ENCODE assay signal across 24 cellular contexts in the genomic region with DNA sequence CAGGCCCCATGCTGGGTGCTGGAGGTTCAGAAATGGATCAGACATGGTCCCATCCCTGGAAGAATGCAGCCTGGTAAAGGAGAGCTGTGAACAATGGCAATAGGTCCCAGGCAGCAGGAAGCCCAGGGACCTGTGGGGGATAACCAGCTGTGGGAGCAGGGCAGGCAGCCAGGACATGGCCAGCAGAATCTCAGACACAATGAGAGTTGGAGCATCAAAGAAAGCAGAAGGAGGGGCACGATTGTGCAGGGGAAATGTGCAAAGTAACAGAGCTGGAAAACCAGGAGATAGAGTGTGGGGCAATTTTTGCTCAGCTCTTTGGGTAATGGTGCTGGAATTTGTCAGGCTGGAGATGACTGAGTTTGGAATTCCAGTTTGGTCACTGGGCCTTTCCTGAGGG. TPM values are rescaled to one million over a fixed set of nuclear protein-coding genes. Genes with fewer than 3 reads are reported as not detected.
A peak's percentile ranks its signal among the peaks of the same experiment; 100 is the strongest.
DNase-seq lines count a peak whose midpoint lies in the region; ATAC-seq and TF ChIP-seq lines count a peak whose summit lies in the region.
"Had no signal": no experiment of that assay in that cellular context is flagged by ENCODE, and none has a peak within 500 bp of the region (broad histone marks: within the 10 kb centered on the region; RNA-seq: fewer than 3 reads in every experiment).

No MANE protein-coding gene starts in this region.

- CTCF ChIA-PET in SK-N-SH (lab: Yijun Ruan, JAX) = no interaction called here

- H3K27ac ChIP-seq in SK-N-SH (ENCODE audit: low read depth in 2 of 2, low read length in 1 of 2) (no peak overlapping the region), H9 (ENCODE audit: insufficient read length, low read depth, low read length) (no peak overlapping the region)

- H3K4me2 ChIP-seq in SK-N-SH (no peak overlapping the region), H9 (ENCODE audit: insufficient read depth, insufficient read length, low read length) (no peak overlapping the region)

- 9% methylated on average over 1 of the region's 1 CpG for WGBS in SK-N-SH (ENCODE audit: low lambda C conversion rate)
- WGBS in H9 (ENCODE audit: extremely low coverage, insufficient read length, low lambda C conversion rate) = no CpG with 5 or more reads among the region's 1 CpG

- no peak overlapping the region for H2BK5ac ChIP-seq in H9 (ENCODE audit: insufficient read length, low read length)

- H3K79me1 ChIP-seq in H9 (ENCODE audit: insufficient read depth, low read depth, low read length, poor library complexity, severe bottlenecking) = no peaks in the 10 kb centered on the region

- H2BK15ac ChIP-seq in H9 (ENCODE audit: low read depth, low read length) = no peak overlapping the region

- H3K23me2 ChIP-seq in H9 (ENCODE audit: insufficient read length, low read depth, low read length, poor library complexity, severe bottlenecking) = no peaks in the 10 kb centered on the region

- H2BK120ac ChIP-seq in H9 (ENCODE audit: low read depth, low read length, poor library complexity, severe bottlenecking) = no peak overlapping the region

- ATAC-seq in SK-N-SH treated with all-trans-retinoic acid at 6 μM for 48 hours = no peak
- no peak for ATAC-seq in activated T-cell treated with anti-CD3 and anti-CD28 coated beads, Interleukin-2, amount 50 U/mL, for 72 hours (replicated peaks in 1 of 2)
- ATAC-seq: HCT116 had no signal

- H2AK5ac ChIP-seq in H9 (ENCODE audit: insufficient read length, low read length) = no peak overlapping the region

- no peak overlapping the region for H4K91ac ChIP-seq in H9 (ENCODE audit: insufficient read length, low read depth, low read length)

- DNase-seq in SK-N-SH = peak; percentile 17
- no peak for DNase-seq in H9
- DNase-seq in kidney tubule cell (ENCODE audit: low spot score) = peak; percentile 22
- DNase-seq in renal cortical epithelial cell (ENCODE audit: low read depth) = peak; percentile 47
- no peak for DNase-seq in DMS153 (lab: John Stamatoyannopoulos, UW)
- DNase-seq in middle frontal gyrus (ENCODE audit: extremely low spot score, low spot score) = no peak
- DNase-seq in activated T-cell treated with anti-CD3 and anti-CD28 coated beads, Interleukin-2, amount 50 U/mL, for 72 hours = no peak
- DNase-seq: C1 segment of cervical spinal cord; CD4-positive, alpha-beta memory T cell; COR-L47; EL; GDM1; NCI-H1048; NCI-H1417; NCI-H1694; NCI-H2081; NCI-H526 treated with DMSO at 0.1 percent for 48 hours had no signal

- H3K9me2 ChIP-seq in SK-N-SH = no peaks in the 10 kb centered on the region

- no peaks in the 10 kb centered on the region; the same call in 1 of the 2 replicates for H3K27me3 Mint-ChIP-seq in H9 (ENCODE audit: low read depth)
- peaks cover 11% of the 10 kb centered on the region for H3K27me3 Mint-ChIP-seq in activated T-cell treated with anti-CD3 and anti-CD28 coated beads, Interleukin-2, amount 50 U/mL, for 72 hours (ENCODE audit: low read depth)

- H3K4me1 ChIP-seq in SK-N-SH (ENCODE audit: control insufficient read depth in 1 of 2, insufficient read depth in 2 of 2, low read depth in 1 of 2, low read length in 1 of 2) = peaks cover 0 to 11% of the 10 kb centered on the region in 2 experiments; a peak in 2 of 4 replicates
- H3K4me1 ChIP-seq in H9 (ENCODE audit: insufficient read depth, low read length) = no peaks in the 10 kb centered on the region

- no peak overlapping the region for H3K4me3 ChIP-seq in SK-N-SH (ENCODE audit: low read depth in 2 of 2, low read length in 1 of 2)

- POLR2A ChIA-PET in SK-N-SH (lab: Yijun Ruan, JAX) = no interaction called here

- TF ChIP-seq CTCF in SK-N-SH (IDR thresholded peaks at IDR 0.05) (no peak), H9 (conservative IDR thresholded peaks at IDR 0.05) (no peak)

- no peak overlapping the region for H3K23ac ChIP-seq in H9 (ENCODE audit: insufficient read length, low read depth, low read length)

- H3K27ac Mint-ChIP-seq in H9 = peak overlapping the region in 2 of 3 experiments; percentile 50 to 53; a peak in 2 of 7 replicates
- H3K27ac Mint-ChIP-seq in activated T-cell treated with anti-CD3 and anti-CD28 coated beads, Interleukin-2, amount 50 U/mL, for 72 hours = no peak overlapping the region
- H3K27ac Mint-ChIP-seq: CD4-positive, alpha-beta memory T cell had no signal

- H3K79me2 ChIP-seq in SK-N-SH (ENCODE audit: insufficient read depth) = no peaks in the 10 kb centered on the region
- no peaks in the 10 kb centered on the region for H3K79me2 ChIP-seq in H9 (ENCODE audit: insufficient read depth, low read length)

- H3K36me3 ChIP-seq in SK-N-SH (replicated peaks in 1 of 2; ENCODE audit: control insufficient read depth in 1 of 2, insufficient read depth in 2 of 2, low read length in 1 of 2) = no peaks in the 10 kb centered on the region

- no peaks in the 10 kb centered on the region; a peak in 1 of 5 replicates for H3K9me3 Mint-ChIP-seq in H9
- no peaks in the 10 kb centered on the region for H3K9me3 Mint-ChIP-seq in activated T-cell treated with anti-CD3 and anti-CD28 coated beads, Interleukin-2, amount 50 U/mL, for 72 hours
- H3K9me3 Mint-ChIP-seq: CD4-positive, alpha-beta memory T cell had no signal

- no peaks in the 10 kb centered on the region for H4K20me1 ChIP-seq in SK-N-SH (ENCODE audit: insufficient read depth)
- no peaks in the 10 kb centered on the region for H4K20me1 ChIP-seq in H9 (ENCODE audit: control insufficient read depth, insufficient read depth, insufficient read length)

- no peak overlapping the region for H3K14ac ChIP-seq in H9 (ENCODE audit: insufficient read depth, low read length)

- no peak for TF ChIP-seq RAD21 in SK-N-SH (IDR thresholded peaks at IDR 0.05; ENCODE audit: low read length)

- no peak overlapping the region for H2BK20ac ChIP-seq in H9 (ENCODE audit: low read depth, low read length, poor library complexity, severe bottlenecking)

- H3T11ph ChIP-seq in H9 (ENCODE audit: low read length) = no peak overlapping the region

- no peak overlapping the region for H4K8ac ChIP-seq in H9 (replicated peaks; ENCODE audit: insufficient read length, low read depth, low read length)

- H2AFZ ChIP-seq in SK-N-SH (ENCODE audit: low read depth) (no peak overlapping the region), H9 (ENCODE audit: low read length) (no peak overlapping the region)

- H4K5ac ChIP-seq in H9 (ENCODE audit: insufficient read length, low read depth, low read length) = no peak overlapping the region

- H3K4me3 Mint-ChIP-seq in H9 = no peak overlapping the region
- no peak overlapping the region for H3K4me3 Mint-ChIP-seq in activated T-cell treated with anti-CD3 and anti-CD28 coated beads, Interleukin-2, amount 50 U/mL, for 72 hours
- H3K4me3 Mint-ChIP-seq: CD4-positive, alpha-beta memory T cell had no signal

- no peak overlapping the region for H3K18ac ChIP-seq in H9 (ENCODE audit: insufficient read length, low read depth, low read length)

- no peak overlapping the region for H3K56ac ChIP-seq in H9 (ENCODE audit: insufficient read length, low read depth, low read length)

- no peak overlapping the region for H3K9ac ChIP-seq in SK-N-SH
- no peak overlapping the region for H3K9ac ChIP-seq in H9 (ENCODE audit: extremely low read depth, insufficient read length, low read length)

- TF ChIP-seq EP300 in SK-N-SH (IDR thresholded peaks at IDR 0.05; ENCODE audit: borderline replicate concordance in 1 of 2, low read depth in 1 of 2, low read length in 1 of 2) = no peak

- H3K4me1 Mint-ChIP-seq in H9 = peaks cover 30 to 33% of the 10 kb centered on the region in 2 experiments
- H3K4me1 Mint-ChIP-seq in activated T-cell treated with anti-CD3 and anti-CD28 coated beads, Interleukin-2, amount 50 U/mL, for 72 hours (ENCODE audit: low read depth) = no peaks in the 10 kb centered on the region
- H3K4me1 Mint-ChIP-seq: CD4-positive, alpha-beta memory T cell had no signal

- H3K36me3 Mint-ChIP-seq in H9 (ENCODE audit: insufficient read depth in 1 of 3, low read depth in 3 of 3) = no peaks in the 10 kb centered on the region
- H3K36me3 Mint-ChIP-seq in activated T-cell treated with anti-CD3 and anti-CD28 coated beads, Interleukin-2, amount 50 U/mL, for 72 hours (ENCODE audit: insufficient read depth in 2 of 2) = no peaks in the 10 kb centered on the region
- H3K36me3 Mint-ChIP-seq: CD4-positive, alpha-beta memory T cell had no signal

- no peaks in the 10 kb centered on the region for H3K27me3 ChIP-seq in SK-N-SH (ENCODE audit: insufficient read depth)
- no peaks in the 10 kb centered on the region; the same call in 1 of the 2 replicates for H3K27me3 ChIP-seq in H9 (ENCODE audit: insufficient read depth, low read length)

- H3K9me3 ChIP-seq in SK-N-SH = no peaks in the 10 kb centered on the region
- H3K9me3 ChIP-seq in H9 (ENCODE audit: control insufficient read depth, low read depth, low read length) = no peaks in the 10 kb centered on the region

- H3F3A ChIP-seq in SK-N-SH (replicated peaks; ENCODE audit: insufficient read depth) = no peaks in the 10 kb centered on the region

- no peak overlapping the region for H2BK12ac ChIP-seq in H9 (ENCODE audit: insufficient read length, low read depth, low read length)

- H3K4ac ChIP-seq in H9 (ENCODE audit: low read depth, low read length) = no peak overlapping the region

TF ChIP-seq in SK-N-SH, 30 proteins besides CTCF, POLR2A, EP300 and RAD21 (continues in another document):
- TF ChIP-seq SIN3A (IDR thresholded peaks at IDR 0.05; ENCODE audit: borderline replicate concordance, low read depth, low read length) (no peak), NFIC (IDR thresholded peaks at IDR 0.05; ENCODE audit: borderline replicate concordance) (no peak), GATA2 (CRISPR knock-in tag; IDR thresholded peaks at IDR 0.05) (no peak), EZH2phosphoT487 (IDR thresholded peaks at IDR 0.05; ENCODE audit: borderline replicate concordance, low read depth) (no peak), FOXM1 (IDR thresholded peaks at IDR 0.05; ENCODE audit: low read depth) (no peak), RFX5 (IDR thresholded peaks at IDR 0.05; ENCODE audit: low read length) (no peak), ELF1 (IDR thresholded peaks at IDR 0.05) (no peak)

TF ChIP-seq in SK-N-SH treated with all-trans-retinoic acid at 6 μM for 48 hours, 23 proteins besides CTCF, POLR2A, EP300 and RAD21 (continues in another document):
- no peak for TF ChIP-seq ZC3H10 (CRISPR knock-in tag; IDR thresholded peaks at IDR 0.05)
- no peak for TF ChIP-seq TCF4 (CRISPR knock-in tag; IDR thresholded peaks at IDR 0.05; ENCODE audit: borderline replicate concordance)
- TF ChIP-seq ZNF565 (CRISPR knock-in tag; conservative IDR thresholded peaks at IDR 0.05; ENCODE audit: low read depth) = no peak
- no peak for TF ChIP-seq CSDC2 (CRISPR knock-in tag; IDR thresholded peaks at IDR 0.05)
- TF ChIP-seq RARB (CRISPR knock-in tag; IDR thresholded peaks at IDR 0.05) = no peak
- TF ChIP-seq PPARA (CRISPR knock-in tag; IDR thresholded peaks at IDR 0.05; ENCODE audit: borderline replicate concordance) = no peak

RNA-seq across cellular contexts. Expression of gene C8B, which starts 44.3 kb away (rescaled TPM):
- polyA plus RNA-seq in SK-N-SH (2012; rRNA removed) = not detected in 2 replicates
- not detected in 2 replicates for polyA plus RNA-seq in SK-N-SH (2012; cell fraction: cytosol; rRNA removed)
- polyA plus RNA-seq in SK-N-SH (2012; cell fraction: nucleus; rRNA removed) = 0.04 TPM in 1 of 2 replicates, not detected in the other
- not detected in 2 replicates for total RNA-seq in H9 (2021)
- not detected in 2 replicates for total RNA-seq in renal cortical epithelial cell
- not detected for total RNA-seq in activated T-cell treated with anti-CD3 and anti-CD28 coated beads, Interleukin-2, amount 50 U/mL, for 72 hours
- total RNA-seq: A172; CD4-positive, alpha-beta memory T cell; H1; NCI-H460; OCI-LY7 had no signal
- polyA plus RNA-seq: AG04450; CD4-positive, alpha-beta memory T cell; H1 had no signal

Comparison
In these comparisons a context has a peak if more than half of its experiments do, and no peak if none do; other contexts are left out.
1. DNase-seq: peak in SK-N-SH (single experiment), kidney tubule cell (single experiment) and renal cortical epithelial cell (single experiment); none in H9 (single experiment), DMS153 (single experiment), middle frontal gyrus (single experiment) and activated T-cell treated with anti-CD3 and anti-CD28 coated beads, Interleukin-2, amount 50 U/mL, for 72 hours (0 of 2).